ENCODE assay signal across 10 cellular contexts in the genomic region with DNA sequence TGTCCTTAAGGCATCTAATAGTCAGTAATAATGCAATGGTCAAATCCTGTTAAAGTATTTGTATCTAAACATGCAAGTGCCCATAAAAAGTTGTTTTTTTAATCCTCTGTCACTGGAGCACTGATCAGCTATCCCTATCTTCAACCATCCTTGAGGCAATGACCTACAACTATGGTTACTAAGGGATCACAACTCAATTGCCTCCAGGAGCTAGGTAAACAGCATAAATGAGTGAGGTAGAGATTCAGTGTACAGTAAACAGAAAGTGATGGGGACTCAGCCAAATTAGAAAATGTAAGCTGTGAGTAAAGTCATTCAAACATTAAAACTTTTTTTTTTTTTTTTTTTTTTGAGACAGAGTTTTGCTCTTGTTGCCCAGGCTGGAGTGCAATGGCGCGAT.
"Had no signal": no experiment of that assay in that cellular context is flagged by ENCODE, and none has a peak within 500 bp of the region (broad histone marks: within the 10 kb centered on the region; RNA-seq: fewer than 3 reads in every experiment).

No MANE protein-coding gene starts in this region.

- DNase-seq: activated CD4-positive, alpha-beta memory T cell treated with anti-CD3 and anti-CD28 coated beads for 36 hours; glutamatergic neuron; nucleus accumbens; right cardiac atrium; small intestine; T-helper 9 cell; transverse colon had no signal

- H3K36me3 ChIP-seq: esophagus muscularis mucosa, transverse colon had no signal

- H3K4me3 Mint-ChIP-seq: activated CD4-positive, alpha-beta memory T cell treated with anti-CD3 and anti-CD28 coated beads for 36 hours had no signal

- H3K27me3 Mint-ChIP-seq: activated CD4-positive, alpha-beta memory T cell treated with anti-CD3 and anti-CD28 coated beads for 36 hours; naive thymus-derived CD8-positive, alpha-beta T cell; progenitor cell of endocrine pancreas had no signal

- H3K4me3 ChIP-seq: esophagus muscularis mucosa, transverse colon had no signal

- ATAC-seq: right cardiac atrium had no signal

- H3K27me3 ChIP-seq: esophagus muscularis mucosa, transverse colon had no signal

- H3K9me3 Mint-ChIP-seq: activated CD4-positive, alpha-beta memory T cell treated with anti-CD3 and anti-CD28 coated beads for 36 hours; naive thymus-derived CD8-positive, alpha-beta T cell had no signal

- H3K27ac Mint-ChIP-seq: progenitor cell of endocrine pancreas had no signal

- H3K9me3 ChIP-seq: esophagus muscularis mucosa, transverse colon had no signal

- H3K27ac ChIP-seq: esophagus muscularis mucosa, transverse colon had no signal
